29 cellular contexts compared by ENCODE assay signal in the genomic region with DNA sequence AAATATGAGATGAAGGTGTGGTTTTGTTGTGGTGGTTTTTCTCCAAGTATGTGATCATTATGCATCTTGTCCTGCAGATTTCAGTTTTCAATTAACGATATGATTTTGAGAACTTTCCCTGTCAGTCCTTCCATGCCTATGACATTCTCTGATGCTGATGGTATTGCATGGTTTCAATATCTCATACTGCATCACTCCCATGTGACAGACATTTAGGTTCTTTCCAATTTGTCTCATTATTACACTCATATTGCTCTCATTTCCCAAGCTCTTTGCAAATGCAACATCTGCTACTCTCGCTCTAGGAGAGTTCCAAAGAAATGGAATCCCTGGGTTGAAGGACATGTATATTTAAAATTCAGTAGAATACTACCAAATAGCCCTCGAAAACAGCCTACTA.
"Had no signal": no experiment of that assay in that cellular context is flagged by ENCODE, and none has a peak within 500 bp of the region (broad histone marks: within the 10 kb centered on the region; RNA-seq: fewer than 3 reads in every experiment).

No MANE protein-coding gene starts in this region.

- H3K9ac ChIP-seq: neural progenitor cell, parathyroid adenoma had no signal

- FAIRE-seq: islet of Langerhans, kidney had no signal

- H3K4me2 ChIP-seq: neural progenitor cell, smooth muscle cell had no signal

- ATAC-seq: natural killer cell; right lobe of liver; stimulated activated memory B cell treated with anti-CD40 and anti-IgM and Interleukin-4, amounts not matched to agents 10 μg/mL and 1 μg/mL and 100 μg/mL, for 72 hours; stimulated activated naive CD8-positive, alpha-beta T cell treated with anti-CD3 and anti-CD28 coated beads, Interleukin-15, amount 100 ng/mL, for 72 hours had no signal

- H3K27ac ChIP-seq: left ventricle myocardium inferior, neural progenitor cell, neutrophil, parathyroid adenoma, right atrium auricular region, right lobe of liver, tibial nerve, vagina had no signal

- H3K27me3 ChIP-seq: neural progenitor cell, neutrophil, right atrium auricular region, right lobe of liver, tibial nerve, vagina had no signal

- H3K4me3 ChIP-seq: left ventricle myocardium inferior, lung, neural progenitor cell, right atrium auricular region, right lobe of liver, smooth muscle cell, tibial nerve, vagina had no signal

- H3K4me1 Mint-ChIP-seq: immature natural killer cell; mesothelial cell of epicardium; naive B cell; natural killer cell; stimulated activated memory B cell treated with anti-CD40 and anti-IgM and Interleukin-4, amounts not matched to agents 10 μg/mL and 1 μg/mL and 100 μg/mL, for 72 hours had no signal

- H3K79me2 ChIP-seq: parathyroid adenoma had no signal

- H3K4me1 ChIP-seq: left ventricle myocardium inferior, parathyroid adenoma, right atrium auricular region, right lobe of liver, tibial nerve, vagina had no signal

- H3K9me3 Mint-ChIP-seq: type B pancreatic cell had no signal

- H3K36me3 ChIP-seq: left ventricle myocardium inferior, neural progenitor cell, neutrophil, right atrium auricular region, right lobe of liver, tibial nerve, vagina had no signal

- DNase-seq: immature natural killer cell; kidney; left ventricle myocardium inferior; mesendoderm; naive B cell; natural killer cell; nephron progenitor cell; occipital lobe; right lobe of liver; stimulated activated CD4-positive, alpha-beta T cell treated with anti-CD3 and anti-CD28 coated beads, Interleukin-1b, Interleukin-23, amount 100 ng/mL, for 48 hours; stimulated activated CD4-positive, alpha-beta T cell treated with anti-CD3 and anti-CD28 coated beads, Interleukin-2, amount 100 ng/mL, for 48 hours; stimulated activated CD4-positive, alpha-beta T cell treated with anti-CD3 and anti-CD28 coated beads, Interleukin-4, amount 100 ng/mL, for 4 hours; stimulated activated CD8-positive, alpha-beta memory T cell treated with anti-CD3 and anti-CD28 coated beads, Interleukin-4, amount 100 ng/mL, for 48 hours; stimulated activated naive CD4-positive, alpha-beta T cell treated with Interleukin-2 at 50 U/mL for 16 hours; stimulated activated naive CD8-positive, alpha-beta T cell treated with anti-CD3 and anti-CD28 coated beads, Interleukin-15, amount 100 ng/mL, for 72 hours; substantia nigra had no signal

- H3K27me3 Mint-ChIP-seq: progenitor cell of endocrine pancreas; stimulated activated naive CD8-positive, alpha-beta T cell treated with anti-CD3 and anti-CD28 coated beads, Interleukin-15, amount 100 ng/mL, for 72 hours had no signal

- H3K27ac Mint-ChIP-seq: immature natural killer cell; mesothelial cell of epicardium; naive B cell; natural killer cell; nephron progenitor cell; neural progenitor cell; progenitor cell of endocrine pancreas; stimulated activated memory B cell treated with anti-CD40 and anti-IgM and Interleukin-4, amounts not matched to agents 10 μg/mL and 1 μg/mL and 100 μg/mL, for 72 hours; stimulated activated naive CD8-positive, alpha-beta T cell treated with anti-CD3 and anti-CD28 coated beads, Interleukin-15, amount 100 ng/mL, for 72 hours; type B pancreatic cell had no signal

- H2AFZ ChIP-seq: neural progenitor cell, parathyroid adenoma had no signal

- H3K36me3 Mint-ChIP-seq: mesothelial cell of epicardium; naive B cell; natural killer cell; neural progenitor cell; stimulated activated memory B cell treated with anti-CD40 and anti-IgM and Interleukin-4, amounts not matched to agents 10 μg/mL and 1 μg/mL and 100 μg/mL, for 72 hours; type B pancreatic cell had no signal

- H3K9me3 ChIP-seq: neutrophil, right lobe of liver, vagina had no signal

- H3K4me3 Mint-ChIP-seq: immature natural killer cell; mesothelial cell of epicardium; naive B cell; natural killer cell; nephron progenitor cell; neural progenitor cell; stimulated activated memory B cell treated with anti-CD40 and anti-IgM and Interleukin-4, amounts not matched to agents 10 μg/mL and 1 μg/mL and 100 μg/mL, for 72 hours; stimulated activated naive CD8-positive, alpha-beta T cell treated with anti-CD3 and anti-CD28 coated beads, Interleukin-15, amount 100 ng/mL, for 72 hours; type B pancreatic cell had no signal
